Comparison of ENCODE assay signal across 9 cellular contexts in the genomic region with DNA sequence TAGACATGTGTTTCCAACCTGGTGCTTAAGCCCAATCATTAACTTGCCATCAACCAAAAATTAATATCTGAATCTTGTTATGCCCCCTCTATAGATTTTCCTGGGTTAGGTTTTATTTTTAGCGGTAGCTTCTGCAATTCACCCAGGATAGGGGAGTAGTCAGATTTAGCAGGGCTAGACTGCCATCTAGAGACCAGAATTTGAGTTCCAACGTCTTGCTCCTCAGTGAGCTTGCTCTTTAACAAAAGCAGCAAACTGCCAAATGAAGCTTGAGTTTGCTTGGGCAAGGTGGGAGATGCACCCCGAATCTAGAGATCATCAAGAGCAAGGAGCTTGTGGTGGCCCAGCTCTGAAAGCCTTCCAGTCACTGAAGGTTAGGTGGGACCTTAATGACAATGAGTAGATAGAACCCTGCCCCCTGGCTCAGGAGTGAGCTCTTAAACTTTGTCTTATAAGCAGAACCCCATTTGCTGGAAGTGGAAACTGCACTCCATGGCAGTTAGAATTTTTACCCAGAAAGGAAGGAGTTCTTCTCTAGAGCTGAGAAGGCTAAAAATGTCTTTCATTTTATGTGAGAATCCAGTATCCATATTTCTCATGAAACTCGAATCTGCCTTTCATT.
A peak's percentile ranks its signal among the peaks of the same experiment; 100 is the strongest.
DNase-seq lines count a peak whose midpoint lies in the region; ATAC-seq, FAIRE-seq and TF ChIP-seq lines count a peak whose summit lies in the region.
"Had no signal": no experiment of that assay in that cellular context is flagged by ENCODE, and none has a peak within 500 bp of the region (broad histone marks: within the 10 kb centered on the region; RNA-seq: fewer than 3 reads in every experiment).

No MANE protein-coding gene starts in this region.

- H3K9me3 Mint-ChIP-seq in activated naive CD4-positive, alpha-beta T cell treated with anti-CD3 and anti-CD28 coated beads, Interleukin-2, amount 50 U/mL, for 72 hours: no peaks in the 10 kb centered on the region

- peak overlapping the region; percentile 13 for H3K4me2 ChIP-seq in hepatocyte

- no peaks in the 10 kb centered on the region for H3K79me2 ChIP-seq in hepatocyte

- no peak for FAIRE-seq in small intestine (lab: Jason Lieb, UNC)
- FAIRE-seq: frontal cortex had no signal

- peak; percentile 76 for TF ChIP-seq CTCF in hepatocyte (IDR thresholded peaks at IDR 0.05; ENCODE audit: poor library complexity)

- no peaks in the 10 kb centered on the region for H4K20me1 ChIP-seq in hepatocyte (ENCODE audit: insufficient read depth, poor library complexity, severe bottlenecking)

- H3K27me3 ChIP-seq in hepatocyte: no peaks in the 10 kb centered on the region
- H3K27me3 ChIP-seq in small intestine (ENCODE audit: control insufficient read depth in 2 of 2, insufficient read depth in 2 of 2, low read length in 2 of 2): no peaks in the 10 kb centered on the region

- no peak overlapping the region for H3K27ac Mint-ChIP-seq in activated naive CD4-positive, alpha-beta T cell treated with anti-CD3 and anti-CD28 coated beads, Interleukin-2, amount 50 U/mL, for 72 hours

- H2AFZ ChIP-seq in hepatocyte: no peak overlapping the region

- 27% methylated on average over 4 of the region's 4 CpGs for WGBS in hepatocyte (ENCODE audit: low lambda C conversion rate, missing lambda C conversion rate)
- WGBS in small intestine, 3 donors: 22 to 27% (median 24%) methylated on average over 4 of the region's 4 CpGs

- H3K36me3 Mint-ChIP-seq in activated naive CD4-positive, alpha-beta T cell treated with anti-CD3 and anti-CD28 coated beads, Interleukin-2, amount 50 U/mL, for 72 hours: no peaks in the 10 kb centered on the region

- peak; percentile 56 for ATAC-seq in GM18909 (IDR thresholded peaks at IDR 0.05; ENCODE audit: poor library complexity, unreplicated experiment)
- no peak for ATAC-seq in activated naive CD4-positive, alpha-beta T cell treated with anti-CD3 and anti-CD28 coated beads, Interleukin-2, amount 50 U/mL, for 72 hours

- H3K9me2 ChIP-seq in hepatocyte (replicated peaks; ENCODE audit: insufficient read depth): no peaks in the 10 kb centered on the region

- no peaks in the 10 kb centered on the region for H3K9me3 ChIP-seq in hepatocyte (ENCODE audit: low read depth)
- H3K9me3 ChIP-seq in small intestine (ENCODE audit: control insufficient read depth, low read depth): no peaks in the 10 kb centered on the region

- H3K36me3 ChIP-seq in hepatocyte (replicated peaks; ENCODE audit: insufficient read depth, low read depth) (no peaks in the 10 kb centered on the region), small intestine (ENCODE audit: control insufficient read depth in 2 of 2, insufficient read depth in 2 of 2, low read length in 2 of 2) (no peaks in the 10 kb centered on the region)

- H3K27ac ChIP-seq in hepatocyte (no peak overlapping the region), small intestine (ENCODE audit: low read depth in 1 of 2, low read length in 1 of 2) (no peak overlapping the region)

- H3K4me3 ChIP-seq in hepatocyte: no peak overlapping the region
- H3K4me3 ChIP-seq in small intestine (ENCODE audit: low read depth in 1 of 2, low read length in 2 of 2): no peak overlapping the region

- peaks cover 24% of the 10 kb centered on the region for H3K4me1 ChIP-seq in hepatocyte (ENCODE audit: insufficient read depth)
- H3K4me1 ChIP-seq in small intestine (ENCODE audit: control insufficient read depth in 2 of 2, insufficient read depth in 1 of 2, low read depth in 1 of 2, low read length in 1 of 2): no peaks in the 10 kb centered on the region

- peak; percentile 71 for DNase-seq in Ammon's horn (ENCODE audit: low spot score)
- peak; percentile 56 for DNase-seq in NCI-H146 (lab: John Stamatoyannopoulos, UW)
- peak; percentile 64 for DNase-seq in amniotic epithelial cell (ENCODE audit: low read depth)
- DNase-seq in hepatocyte (ENCODE audit: low spot score): peak; percentile 76
- DNase-seq in small intestine: peak; percentile 50
- DNase-seq in DMS153 (lab: John Stamatoyannopoulos, UW): no peak
- DNase-seq in activated naive CD4-positive, alpha-beta T cell treated with anti-CD3 and anti-CD28 coated beads, Interleukin-2, amount 50 U/mL, for 72 hours (ENCODE audit: low spot score in 2 of 2): no peak

Comparison
In these comparisons a context has a peak if more than half of its experiments do, and no peak if none do; other contexts are left out.
1. DNase-seq: peak in Ammon's horn (single experiment), NCI-H146 (single experiment), amniotic epithelial cell (single experiment), hepatocyte (single experiment) and small intestine (single experiment); none in DMS153 (single experiment) and activated naive CD4-positive, alpha-beta T cell treated with anti-CD3 and anti-CD28 coated beads, Interleukin-2, amount 50 U/mL, for 72 hours (0 of 2).